In genomic region chr1:43265431-43265830, GRCh38 we compare ENCODE assay signal across 1 cellular context.
TF ChIP-seq lines count a peak whose summit lies in the region.

No MANE protein-coding gene starts in this region.

TF ChIP-seq in K562, 482 proteins besides CTCF, POLR2A, EP300 and RAD21:
- no peak for TF ChIP-seq DMBX1 (CRISPR knock-in tag; IDR thresholded peaks at IDR 0.05; ENCODE audit: borderline replicate concordance)
- no peak for TF ChIP-seq ZEB2 (IDR thresholded peaks at IDR 0.05)
- TF ChIP-seq ZNF324 (CRISPR knock-in tag; IDR thresholded peaks at IDR 0.05), result no peak
- 0 out of 2 replicates have a peak, but pooled peaks have one; percentile 47 for TF ChIP-seq EZH2 (IDR thresholded peaks at IDR 0.05; ENCODE audit: borderline replicate concordance, low read depth, low read length)
- no peak for TF ChIP-seq SNIP1 (IDR thresholded peaks at IDR 0.05; ENCODE audit: low read depth)
